ENCODE assay signal across 15 cellular contexts in genomic region chr2:201470821-201471731, GRCh38.
DNase-seq lines count a peak whose midpoint lies in the region; ATAC-seq, FAIRE-seq and TF ChIP-seq lines count a peak whose summit lies in the region.
"Had no signal": no experiment of that assay in that cellular context is flagged by ENCODE, and none has a peak within 500 bp of the region (broad histone marks: within the 10 kb centered on the region; RNA-seq: fewer than 3 reads in every experiment).

No MANE protein-coding gene starts in this region.

- no peak for ATAC-seq in stimulated activated memory B cell treated with anti-CD40 and anti-IgM and Interleukin-4, amounts not matched to agents 10 μg/mL and 1 μg/mL and 100 μg/mL, for 72 hours
- ATAC-seq: T-cell had no signal

- H3K27ac ChIP-seq in cingulate gyrus (ENCODE audit: low read depth, low read length) = peak overlapping the region; percentile 44
- H3K27ac ChIP-seq: ovary had no signal

- no peaks in the 10 kb centered on the region for H3K4me1 Mint-ChIP-seq in stimulated activated memory B cell treated with anti-CD40 and anti-IgM and Interleukin-4, amounts not matched to agents 10 μg/mL and 1 μg/mL and 100 μg/mL, for 72 hours
- H3K4me1 Mint-ChIP-seq: IgD-negative memory B cell had no signal

- no peak overlapping the region for H3K4me3 Mint-ChIP-seq in stimulated activated memory B cell treated with anti-CD40 and anti-IgM and Interleukin-4, amounts not matched to agents 10 μg/mL and 1 μg/mL and 100 μg/mL, for 72 hours
- H3K4me3 Mint-ChIP-seq: IgD-negative memory B cell, T-cell had no signal

- FAIRE-seq in GM19239 (lab: Jason Lieb, UNC) = no peak
- FAIRE-seq: colon had no signal

- peaks cover 75% of the 10 kb centered on the region for H3K36me3 Mint-ChIP-seq in stimulated activated memory B cell treated with anti-CD40 and anti-IgM and Interleukin-4, amounts not matched to agents 10 μg/mL and 1 μg/mL and 100 μg/mL, for 72 hours

- H3K27ac Mint-ChIP-seq in stimulated activated memory B cell treated with anti-CD40 and anti-IgM and Interleukin-4, amounts not matched to agents 10 μg/mL and 1 μg/mL and 100 μg/mL, for 72 hours = no peak overlapping the region
- H3K27ac Mint-ChIP-seq: IgD-negative memory B cell, T-cell had no signal

- no peaks in the 10 kb centered on the region for H3K9me3 Mint-ChIP-seq in stimulated activated memory B cell treated with anti-CD40 and anti-IgM and Interleukin-4, amounts not matched to agents 10 μg/mL and 1 μg/mL and 100 μg/mL, for 72 hours
- H3K9me3 Mint-ChIP-seq: activated naive CD4-positive, alpha-beta T cell treated with anti-CD3 and anti-CD28 coated beads, Interleukin-2, amount 50 U/mL, for 72 hours; IgD-negative memory B cell; T-cell had no signal

- no peak for TF ChIP-seq CTCF in HFF-Myc (IDR thresholded peaks at IDR 0.05; ENCODE audit: low read depth, low read length, missing control alignments)

- no peaks in the 10 kb centered on the region for H3K27me3 Mint-ChIP-seq in stimulated activated memory B cell treated with anti-CD40 and anti-IgM and Interleukin-4, amounts not matched to agents 10 μg/mL and 1 μg/mL and 100 μg/mL, for 72 hours
- H3K27me3 Mint-ChIP-seq: IgD-negative memory B cell, T-cell had no signal

- H3K4me3 ChIP-seq in HFF-Myc (replicated peaks; ENCODE audit: low read depth, low read length) = no peak overlapping the region
- H3K4me3 ChIP-seq: ovary had no signal

- peak; percentile 11 for DNase-seq in AG08395 (ENCODE audit: low spot score)
- peak; percentile 69 for DNase-seq in HFF-Myc (ENCODE audit: extremely low read depth, low read depth)
- DNase-seq in iPS-NIHi11 (ENCODE audit: low spot score) = peak; percentile 65
- DNase-seq in middle frontal gyrus (ENCODE audit: extremely low spot score, low spot score) = no peak
- no peak for DNase-seq in NCI-H69 (lab: John Stamatoyannopoulos, UW)
- DNase-seq in GM19239 (ENCODE audit: insufficient read length, low spot score) = no peak
- DNase-seq: NCI-H1105, NCI-H345, ovary, T-cell had no signal

Comparison
In these comparisons a context has a peak if more than half of its experiments do, and no peak if none do; other contexts are left out.
1. DNase-seq: peak in AG08395 (single experiment), HFF-Myc (single experiment) and iPS-NIHi11 (single experiment); none in middle frontal gyrus (single experiment), NCI-H69 (single experiment) and GM19239 (single experiment).